Comparison of ENCODE assay signal across 15 cellular contexts in genomic region chr12:120628919-120629318, GRCh38. TPM values are rescaled to one million over a fixed set of nuclear protein-coding genes. Genes with fewer than 3 reads are reported as not detected.
DNase-seq lines count a peak whose midpoint lies in the region; ATAC-seq and TF ChIP-seq lines count a peak whose summit lies in the region.
"Had no signal": no experiment of that assay in that cellular context is flagged by ENCODE, and none has a peak within 500 bp of the region (broad histone marks: within the 10 kb centered on the region; RNA-seq: fewer than 3 reads in every experiment).

No MANE protein-coding gene starts in this region.

- H3K36me3 ChIP-seq in kidney epithelial cell (ENCODE audit: control insufficient read depth, insufficient read depth, low read length) (no peaks in the 10 kb centered on the region), upper lobe of left lung (no peaks in the 10 kb centered on the region)
- H3K36me3 ChIP-seq: sigmoid colon had no signal

- H3K27ac Mint-ChIP-seq in activated CD4-positive, alpha-beta T cell treated with anti-CD3 and anti-CD28 coated beads, Interleukin-2, amount 10 ng/mL, durations not matched to agents 24 days and 14 days: no peak overlapping the region
- H3K27ac Mint-ChIP-seq: activated CD8-positive, alpha-beta memory T cell treated with anti-CD3 and anti-CD28 coated beads, Interleukin-2, amount 10 ng/mL, durations not matched to agents 7 days and 5 days; effector memory CD8-positive, alpha-beta T cell had no signal

- H3K27me3 ChIP-seq in kidney epithelial cell (ENCODE audit: control insufficient read depth, insufficient read depth, low read length) (peaks cover 3% of the 10 kb centered on the region), upper lobe of left lung (no peaks in the 10 kb centered on the region)

- no peaks in the 10 kb centered on the region for H3K9me3 Mint-ChIP-seq in activated CD4-positive, alpha-beta T cell treated with anti-CD3 and anti-CD28 coated beads, Interleukin-2, amount 10 ng/mL, durations not matched to agents 24 days and 14 days
- H3K9me3 Mint-ChIP-seq: effector memory CD8-positive, alpha-beta T cell had no signal

- intact Hi-C loops in activated CD4-positive, alpha-beta T cell treated with anti-CD3 and anti-CD28 coated beads, Interleukin-2, amount 10 ng/mL, durations not matched to agents 24 days and 14 days (cut with micrococcal nuclease): no loop called here

- in situ Hi-C loops in astrocyte of the spinal cord (cut with HindIII; ENCODE audit: low sequenced_read_pairs): no loop called here

- H3K36me3 Mint-ChIP-seq in activated CD4-positive, alpha-beta T cell treated with anti-CD3 and anti-CD28 coated beads, Interleukin-2, amount 10 ng/mL, durations not matched to agents 24 days and 14 days (ENCODE audit: low read depth): no peaks in the 10 kb centered on the region
- H3K36me3 Mint-ChIP-seq: activated CD8-positive, alpha-beta memory T cell treated with anti-CD3 and anti-CD28 coated beads, Interleukin-2, amount 10 ng/mL, durations not matched to agents 7 days and 5 days had no signal

- no peak for ATAC-seq in upper lobe of left lung (ENCODE audit: low FRiP score in 2 of 2)
- ATAC-seq: activated CD8-positive, alpha-beta memory T cell treated with anti-CD3 and anti-CD28 coated beads, Interleukin-2, amount 10 ng/mL, durations not matched to agents 7 days and 5 days; effector memory CD8-positive, alpha-beta T cell had no signal

- peak; percentile 24 for TF ChIP-seq CTCF in AG09309 (IDR thresholded peaks at IDR 0.05; ENCODE audit: control insufficient read depth, insufficient read depth, low read depth, low read length, missing control alignments)
- peak; percentile 35 for TF ChIP-seq CTCF in astrocyte of the spinal cord (IDR thresholded peaks at IDR 0.05; ENCODE audit: low read depth, low read length)
- peak; percentile 8 for TF ChIP-seq CTCF in kidney epithelial cell (IDR thresholded peaks at IDR 0.05; ENCODE audit: insufficient read depth, low read length, poor library complexity, severe bottlenecking)
- TF ChIP-seq CTCF in upper lobe of left lung (IDR thresholded peaks at IDR 0.05): no peak

- 31 to 55% methylated on average over 4 of the region's 4 CpGs for WGBS in upper lobe of left lung, 2 donors

- H3K4me3 Mint-ChIP-seq in activated CD4-positive, alpha-beta T cell treated with anti-CD3 and anti-CD28 coated beads, Interleukin-2, amount 10 ng/mL, durations not matched to agents 24 days and 14 days: no peak overlapping the region
- H3K4me3 Mint-ChIP-seq: activated CD8-positive, alpha-beta memory T cell treated with anti-CD3 and anti-CD28 coated beads, Interleukin-2, amount 10 ng/mL, durations not matched to agents 7 days and 5 days; effector memory CD8-positive, alpha-beta T cell had no signal

- H3K4me1 Mint-ChIP-seq in activated CD4-positive, alpha-beta T cell treated with anti-CD3 and anti-CD28 coated beads, Interleukin-2, amount 10 ng/mL, durations not matched to agents 24 days and 14 days: no peaks in the 10 kb centered on the region
- H3K4me1 Mint-ChIP-seq: activated CD8-positive, alpha-beta memory T cell treated with anti-CD3 and anti-CD28 coated beads, Interleukin-2, amount 10 ng/mL, durations not matched to agents 7 days and 5 days had no signal

- TF ChIP-seq POLR2A in upper lobe of left lung (IDR thresholded peaks at IDR 0.05): no peak

- peaks cover 4% of the 10 kb centered on the region for H3K27me3 Mint-ChIP-seq in activated CD4-positive, alpha-beta T cell treated with anti-CD3 and anti-CD28 coated beads, Interleukin-2, amount 10 ng/mL, durations not matched to agents 24 days and 14 days

- H3K27ac ChIP-seq in upper lobe of left lung: no peak overlapping the region
- H3K27ac ChIP-seq: sigmoid colon had no signal

- H3K4me3 ChIP-seq in AG09309 (ENCODE audit: control insufficient read depth, low read depth, low read length) (no peak overlapping the region), astrocyte of the spinal cord (ENCODE audit: low read depth, low read length) (no peak overlapping the region), kidney epithelial cell (ENCODE audit: low read depth, low read length) (no peak overlapping the region), upper lobe of left lung (no peak overlapping the region)
- H3K4me3 ChIP-seq: sigmoid colon had no signal

- no peak for TF ChIP-seq EP300 in upper lobe of left lung (IDR thresholded peaks at IDR 0.05)

- H3K4me1 ChIP-seq in upper lobe of left lung: no peaks in the 10 kb centered on the region
- H3K4me1 ChIP-seq: sigmoid colon had no signal

- DNase-seq in AG09309 (ENCODE audit: low read depth) (no peak), HT-29 (ENCODE audit: low spot score) (peak; percentile 37), astrocyte of the spinal cord (ENCODE audit: low read depth, low spot score) (no peak), kidney epithelial cell (ENCODE audit: low read depth) (no peak), upper lobe of left lung (no peak), NCI-H187 treated with DMSO at 0.1 percent for 48 hours (lab: John Stamatoyannopoulos, UW) (no peak)
- DNase-seq in activated effector memory CD4-positive, alpha-beta T cell treated with anti-CD3 and anti-CD28 coated beads, Interleukin-2, amount 50 U/mL, for 16 hours: no peak
- DNase-seq in activated CD4-positive, alpha-beta T cell treated with anti-CD3 and anti-CD28 coated beads, Interleukin-2, amount 10 ng/mL, durations not matched to agents 24 days and 14 days: no peak
- DNase-seq: activated CD8-positive, alpha-beta memory T cell treated with anti-CD3 and anti-CD28 coated beads, Interleukin-2, amount 10 ng/mL, durations not matched to agents 7 days and 5 days; amniotic stem cell; COR-L47; effector memory CD8-positive, alpha-beta T cell; MM.1S; sigmoid colon had no signal

- no peaks in the 10 kb centered on the region for H3K9me3 ChIP-seq in upper lobe of left lung
- H3K9me3 ChIP-seq: sigmoid colon had no signal

RNA-seq across cellular contexts. Expression of gene CABP1, which starts 11.5 kb away (rescaled TPM):
- 3.5 and 7.0 TPM in 2 replicates for total RNA-seq in HT-29 (2014; rRNA removed; shearing (Covaris generic))
- total RNA-seq in kidney epithelial cell (not detected in 2 replicates), upper lobe of left lung (1 to 10 TPM in 2 of 6 donors, not detected in 4; 1.2 to 2.1 TPM)
- total RNA-seq in activated CD4-positive, alpha-beta T cell treated with anti-CD3 and anti-CD28 coated beads, Interleukin-2, amount 10 ng/mL, durations not matched to agents 24 days and 14 days: 0.16 and 0.17 TPM in 2 replicates
- total RNA-seq: activated CD8-positive, alpha-beta memory T cell treated with anti-CD3 and anti-CD28 coated beads, Interleukin-2, amount 10 ng/mL, durations not matched to agents 7 days and 5 days; T-helper 2 cell treated with Interferon-gamma antibody and Interleukin-4, amounts not matched to agents 100 ng/mL and 5 ng/mL, for 36 hours had no signal

RNA-seq across cellular contexts. Expression of gene POP5, which starts 47.7 kb away (rescaled TPM):
- total RNA-seq in HT-29 (2014; rRNA removed; shearing (Covaris generic)): 61.5 and 70.9 TPM in 2 replicates
- total RNA-seq in kidney epithelial cell: 34.0 and 47.8 TPM in 2 replicates
- 10 to 100 TPM; 15.9 to 42.2 (median 33.9) TPM for total RNA-seq in upper lobe of left lung
- 74.0 and 76.0 TPM in 2 replicates for total RNA-seq in activated CD4-positive, alpha-beta T cell treated with anti-CD3 and anti-CD28 coated beads, Interleukin-2, amount 10 ng/mL, durations not matched to agents 24 days and 14 days

RNA-seq across cellular contexts. Expression of gene MLEC, which starts 58.0 kb away (rescaled TPM):
- total RNA-seq in HT-29 (2014; rRNA removed; shearing (Covaris generic)): 226 and 266 TPM in 2 replicates
- 78.0 and 82.3 TPM in 2 replicates for total RNA-seq in kidney epithelial cell
- 100 to 1,000 TPM in 2 of 6 donors, 10 to 100 TPM in 4; 29.3 to 125 (median 71.2) TPM for total RNA-seq in upper lobe of left lung
- total RNA-seq in activated CD4-positive, alpha-beta T cell treated with anti-CD3 and anti-CD28 coated beads, Interleukin-2, amount 10 ng/mL, durations not matched to agents 24 days and 14 days: 131 and 149 TPM in 2 replicates

Comparison
In these comparisons a context has a peak if more than half of its experiments do, and no peak if none do; other contexts are left out.
1. CTCF ChIP-seq: peak in AG09309 (single experiment), astrocyte of the spinal cord (single experiment) and kidney epithelial cell (single experiment); none in upper lobe of left lung (0 of 6).